14 cellular contexts compared by ENCODE assay signal in genomic region chr17:59423903-59424302, GRCh38.
DNase-seq lines count a peak whose midpoint lies in the region; ATAC-seq and TF ChIP-seq lines count a peak whose summit lies in the region.
"Had no signal": no experiment of that assay in that cellular context is flagged by ENCODE, and none has a peak within 500 bp of the region (broad histone marks: within the 10 kb centered on the region; RNA-seq: fewer than 3 reads in every experiment).

No MANE protein-coding gene starts in this region.

- no peaks in the 10 kb centered on the region for H3K9me3 ChIP-seq in BLaER1
- H3K9me3 ChIP-seq in PC-9 (ENCODE audit: insufficient read depth, low read depth): no peaks in the 10 kb centered on the region
- no peaks in the 10 kb centered on the region for H3K9me3 ChIP-seq in gastroesophageal sphincter
- no peaks in the 10 kb centered on the region for H3K9me3 ChIP-seq in psoas muscle
- H3K9me3 ChIP-seq: SJCRH30 had no signal

- H3K27me3 ChIP-seq in BLaER1: no peaks in the 10 kb centered on the region
- H3K27me3 ChIP-seq in PC-9 (ENCODE audit: insufficient read depth, low read depth): no peaks in the 10 kb centered on the region
- no peaks in the 10 kb centered on the region for H3K27me3 ChIP-seq in gastroesophageal sphincter
- no peaks in the 10 kb centered on the region for H3K27me3 ChIP-seq in psoas muscle (ENCODE audit: insufficient read depth in 3 of 3, low read length in 2 of 3)
- H3K27me3 ChIP-seq: foreskin keratinocyte, SJCRH30 had no signal

- no peaks in the 10 kb centered on the region for H3K9me2 ChIP-seq in PC-9 (ENCODE audit: insufficient read depth)

- H2AFZ ChIP-seq in PC-9: no peak overlapping the region

- peaks cover 26% of the 10 kb centered on the region; the same call in 1 of the 2 replicates for H3F3A ChIP-seq in PC-9 (ENCODE audit: insufficient read depth, low read depth)

- H3K27ac ChIP-seq in BLaER1 (peak overlapping the region; percentile 31; the same call in 1 of the 2 replicates), PC-9 (peak overlapping the region; percentile 79), gastroesophageal sphincter (peak overlapping the region; percentile 45 to 91 (median 87)), psoas muscle (peak overlapping the region; percentile 96)
- H3K27ac ChIP-seq: foreskin keratinocyte, SJCRH30 had no signal

- no peak for DNase-seq in PC-9
- DNase-seq in psoas muscle: no peak
- DNase-seq in NCI-H774 (lab: John Stamatoyannopoulos, UW): no peak
- no peak for DNase-seq in GM13977 (ENCODE audit: low spot score)
- DNase-seq in activated CD8-positive, alpha-beta memory T cell treated with anti-CD3 and anti-CD28 coated beads for 24 hours: no peak
- DNase-seq: activated CD4-positive, alpha-beta T cell treated with anti-CD3 and anti-CD28 coated beads, Interleukin-2, amount 50 U/mL, for 1 hour; effector CD4-positive, alpha-beta T cell; foreskin keratinocyte; NCI-H2081; SJCRH30; stimulated activated CD4-positive, alpha-beta T cell treated with anti-CD3 and anti-CD28 coated beads, Interleukin-2, amount 100 ng/mL, for 24 hours had no signal

- H3K36me3 ChIP-seq in BLaER1 (no peaks in the 10 kb centered on the region), PC-9 (ENCODE audit: low read depth) (no peaks in the 10 kb centered on the region), gastroesophageal sphincter (no peaks in the 10 kb centered on the region), psoas muscle (ENCODE audit: insufficient read depth in 1 of 2, low read depth in 1 of 2) (no peaks in the 10 kb centered on the region)
- H3K36me3 ChIP-seq: SJCRH30 had no signal

- intact Hi-C loops in PC-9 (cut with micrococcal nuclease; ENCODE audit: unreplicated experiment): no loop called here
- intact Hi-C loops in psoas muscle (cut with DNase I): loop anchor here (1.0 to 5.0 kb wide), 2 partner anchors 37 to 53 kb away; no protein-coding TSS in a partner anchor

- in situ Hi-C loops in GM13977 (cut with MboI; ENCODE audit: low pct_unique_long_range_greater_than_20kb, low sequenced_read_pairs, unreplicated experiment): no loop called here

- no peak overlapping the region for H3K9ac ChIP-seq in BLaER1

- CTCF ChIA-PET in PC-9 (lab: Charles Lee): interaction anchor here (1.2 kb wide), 1 partner anchor 16 kb away, joined by 3 read pairs; no protein-coding TSS in a partner anchor

- no peak for ATAC-seq in gastroesophageal sphincter
- ATAC-seq in psoas muscle: peak; percentile 8 to 22 (median 13)
- no peak for ATAC-seq in esophagus mucosa

- no TSS peak for BruUV-seq in PC-9 (replicated peaks; lab: Mats Ljungman, UMichigan)

- TF ChIP-seq CTCF in PC-9 (conservative IDR thresholded peaks at IDR 0.05): no peak
- TF ChIP-seq CTCF in gastroesophageal sphincter (IDR thresholded peaks at IDR 0.05): no peak
- no peak for TF ChIP-seq CTCF in psoas muscle (IDR thresholded peaks at IDR 0.05)
- TF ChIP-seq CTCF in GM13977 (IDR thresholded peaks at IDR 0.05; ENCODE audit: extremely low read depth, insufficient read depth, missing control alignments): no peak

- WGBS in gastroesophageal sphincter (ENCODE audit: low coverage in 1 of 2), 2 donors: 81% methylated on average over 3 of the region's 9 CpGs; no CpG with 5 or more reads in 1 of the 2 donors
- 35 to 61% (median 42%) methylated on average over 9 of the region's 9 CpGs for WGBS in psoas muscle, 3 donors

- H3K4me1 ChIP-seq in BLaER1 (peaks cover 38% of the 10 kb centered on the region), PC-9 (replicated peaks; ENCODE audit: insufficient read depth) (peaks cover 30% of the 10 kb centered on the region), gastroesophageal sphincter (peaks cover 21 to 96% (median 40%) of the 10 kb centered on the region in 3 donors), psoas muscle (peaks cover 72% of the 10 kb centered on the region)
- H3K4me1 ChIP-seq: foreskin keratinocyte, SJCRH30 had no signal

- TF ChIP-seq POLR2A in gastroesophageal sphincter (IDR thresholded peaks at IDR 0.05): no peak

- H4K20me1 ChIP-seq in BLaER1: no peaks in the 10 kb centered on the region
- no peaks in the 10 kb centered on the region for H4K20me1 ChIP-seq in PC-9 (ENCODE audit: insufficient read depth)

- no peak overlapping the region for H3K4me3 ChIP-seq in BLaER1
- no peak overlapping the region for H3K4me3 ChIP-seq in PC-9
- H3K4me3 ChIP-seq in gastroesophageal sphincter: no peak overlapping the region
- H3K4me3 ChIP-seq in psoas muscle: peak overlapping the region; percentile 56
- H3K4me3 ChIP-seq: SJCRH30 had no signal

- no peak for TF ChIP-seq EP300 in gastroesophageal sphincter (IDR thresholded peaks at IDR 0.05)

- H3K79me2 ChIP-seq in PC-9 (ENCODE audit: low read depth): no peaks in the 10 kb centered on the region

- H3K4me2 ChIP-seq in BLaER1 (no peak overlapping the region), PC-9 (peak overlapping the region; percentile 59; the same call in 1 of the 2 replicates)

- POLR2A ChIA-PET in PC-9 (lab: Charles Lee; ENCODE audit: unreplicated experiment): no interaction called here

Comparison
In these comparisons a context has a peak if more than half of its experiments do, and no peak if none do; other contexts are left out.
1. H3K27ac ChIP-seq: peak in every context shown above with its lines; median percentile 96 in psoas muscle; 87 in gastroesophageal sphincter; 79 in PC-9; 31 in BLaER1.
2. ATAC-seq: peak in psoas muscle (4 of 4); none in gastroesophageal sphincter (single experiment) and esophagus mucosa (single experiment).